13 cellular contexts compared by ENCODE assay signal in the genomic region with DNA sequence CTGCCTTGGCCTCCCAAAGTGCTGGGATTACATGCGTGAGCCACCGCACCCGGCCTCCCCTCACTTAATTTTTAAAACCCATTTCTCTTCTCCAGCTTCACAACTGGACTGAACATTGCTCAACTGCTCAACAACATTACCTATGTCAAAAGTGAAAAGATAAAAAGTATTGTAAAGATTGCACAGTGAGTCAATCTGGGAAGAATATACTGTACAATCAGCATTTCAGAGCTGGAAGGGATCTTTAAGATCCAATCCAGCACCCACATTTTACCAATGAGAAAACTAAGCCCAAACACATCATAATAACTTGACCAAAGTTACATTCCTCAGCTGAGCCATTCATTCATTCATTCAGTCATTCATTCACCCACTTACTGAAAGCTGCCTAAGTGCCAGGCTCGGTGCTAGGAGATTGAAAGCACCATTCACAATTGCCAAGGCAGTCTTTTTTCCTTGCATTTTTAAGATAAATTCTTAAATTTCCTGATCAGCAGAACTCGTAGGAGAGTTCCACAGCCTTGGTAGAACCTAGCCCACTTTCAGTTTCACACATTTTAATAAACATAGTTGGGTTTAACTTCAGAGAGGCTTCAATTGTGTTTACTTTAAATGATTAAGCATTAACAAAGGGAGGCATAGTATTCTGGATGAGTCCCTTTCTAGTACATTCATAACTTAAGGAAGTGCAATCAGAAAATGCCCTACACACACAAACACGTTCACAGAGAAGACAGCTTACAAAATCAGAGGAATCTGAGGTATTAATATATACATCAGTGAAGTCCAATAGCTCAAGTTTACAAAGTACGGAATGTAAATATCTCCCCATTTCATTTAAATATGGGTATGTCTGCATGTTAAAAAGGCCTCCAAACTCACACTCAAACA. TPM values are rescaled to one million over a fixed set of nuclear protein-coding genes. Genes with fewer than 3 reads are reported as not detected.
DNase-seq lines count a peak whose midpoint lies in the region; ATAC-seq, FAIRE-seq and TF ChIP-seq lines count a peak whose summit lies in the region.
"Had no signal": no experiment of that assay in that cellular context is flagged by ENCODE, and none has a peak within 500 bp of the region (broad histone marks: within the 10 kb centered on the region; RNA-seq: fewer than 3 reads in every experiment).

No MANE protein-coding gene starts in this region.

- SMC1A ChIA-PET in GM12878 (lab: Charles Lee; ENCODE audit: uncharacterized antibody, unreplicated experiment): interaction anchor here (1.1 to 2.2 kb wide), 8 partner anchors 9 to 504 kb away, joined by 3 to 11 read pairs (median 4); no protein-coding TSS in a partner anchor

- TF ChIP-seq RAD21 in GM12878 (IDR thresholded peaks at IDR 0.05; ENCODE audit: insufficient read depth, low read depth, low read length): no peak

- 58% methylated on average over 7 of the region's 7 CpGs for WGBS in GM12878 (ENCODE audit: insufficient coverage, insufficient replicate concordance, low lambda C conversion rate, missing lambda C conversion rate)

- H3K36me3 ChIP-seq in BLaER1 (peaks cover 18% of the 10 kb centered on the region), GM12878 (ENCODE audit: control insufficient read depth in 2 of 2, insufficient read depth in 2 of 2, low read length in 1 of 2) (no peaks in the 10 kb centered on the region), mucosa of rectum (ENCODE audit: control insufficient read depth in 2 of 2, insufficient read depth in 2 of 2, low read length in 2 of 2) (no peaks in the 10 kb centered on the region)

- H2AFZ ChIP-seq in GM12878 (ENCODE audit: control insufficient read depth, low read depth, low read length): no peak overlapping the region; the same call in 1 of the 2 replicates

- H3K4me1 Mint-ChIP-seq in IgD-negative memory B cell: peaks cover 36 to 54% (median 51%) of the 10 kb centered on the region in 3 donors

- POLR2A ChIA-PET in GM12878 (lab: Charles Lee): interaction anchor here (1.1 kb wide), 1 partner anchor 50 kb away, joined by 4 read pairs; no protein-coding TSS in a partner anchor

- TF ChIP-seq CTCF in GM12878 (IDR thresholded peaks at IDR 0.05 in 2 of 3, conservative IDR thresholded peaks at IDR 0.05 in 1 of 3; ENCODE audit: control insufficient read depth in 2 of 3, extremely low read depth in 1 of 3, insufficient read depth in 1 of 3, low read depth in 3 of 3, low read length in 3 of 3): no peak

- RAD21 ChIA-PET in GM12878 (lab: Charles Lee; ENCODE audit: unreplicated experiment): interaction anchor here (0.5 to 2.0 kb wide), 7 partner anchors 22 to 1143 kb away, joined by 3 to 9 read pairs (median 3); no protein-coding TSS in a partner anchor

- no peak for ATAC-seq in GM12878
- ATAC-seq in HG03521 (IDR thresholded peaks at IDR 0.05; ENCODE audit: unreplicated experiment): no peak
- ATAC-seq in GM21723 (IDR thresholded peaks at IDR 0.05; ENCODE audit: unreplicated experiment): no peak
- ATAC-seq: esophagus mucosa, left lobe of liver had no signal

- CTCF ChIA-PET in GM12878 (lab: Yijun Ruan, JAX): interaction anchor here (0.6 to 11.4 kb wide), 11 partner anchors 8 to 502 kb away, joined by 3 to 176 read pairs (median 4); no protein-coding TSS in a partner anchor

- H3K9me3 ChIP-seq in BLaER1 (no peaks in the 10 kb centered on the region), GM12878 (replicated peaks; ENCODE audit: control insufficient read depth, insufficient read depth, low read length) (no peaks in the 10 kb centered on the region), mucosa of rectum (ENCODE audit: control insufficient read depth in 2 of 2, low read length in 2 of 2) (no peaks in the 10 kb centered on the region)
- H3K9me3 ChIP-seq: tibial nerve had no signal

- no peak for FAIRE-seq in GM12878 (lab: Jason Lieb, UNC)

- H3K27me3 Mint-ChIP-seq in IgD-negative memory B cell: no peaks in the 10 kb centered on the region

- intact Hi-C loops in GM12878 (cut with micrococcal nuclease; ENCODE audit: unreplicated experiment): loop anchor here (10.0 kb wide), 2 partner anchors 297 to 1377 kb away; partner anchors contain the start of genes CEP290 and TMTC3

- no peak for TF ChIP-seq EP300 in GM12878 (IDR thresholded peaks at IDR 0.05; ENCODE audit: borderline replicate concordance in 1 of 2, control insufficient read depth in 1 of 2, low read depth in 2 of 2, low read length in 2 of 2)

- H3K27ac ChIP-seq in BLaER1 (no peak overlapping the region), GM12878 (ENCODE audit: control insufficient read depth, insufficient read depth) (no peak overlapping the region), mucosa of rectum (ENCODE audit: low read depth in 2 of 2, low read length in 2 of 2) (peak overlapping the region; percentile 11 to 19)
- H3K27ac ChIP-seq: tibial nerve had no signal

- H3K4me3 Mint-ChIP-seq in IgD-negative memory B cell: peak overlapping the region; percentile 7 to 80 (median 38)
- H3K4me3 Mint-ChIP-seq: H9 had no signal

- H3K9ac ChIP-seq in BLaER1: no peak overlapping the region
- H3K9ac ChIP-seq in GM12878 (ENCODE audit: control insufficient read depth, insufficient read depth, low read length): no peak overlapping the region
- peak overlapping the region; percentile 53 to 95 for H3K9ac ChIP-seq in mucosa of rectum (ENCODE audit: low read depth in 1 of 2, low read length in 2 of 2)

- H3K4me2 ChIP-seq in BLaER1 (0 out of 2 replicates have a peak overlapping the region, but pooled peaks have one; percentile 97), GM12878 (ENCODE audit: control insufficient read depth, insufficient read depth) (peak overlapping the region; percentile 57)

- H3K27me3 ChIP-seq in BLaER1: no peaks in the 10 kb centered on the region
- H3K27me3 ChIP-seq in GM12878 (replicated peaks in 1 of 2; ENCODE audit: control insufficient read depth in 2 of 2, insufficient read depth in 2 of 2, low read length in 1 of 2): no peaks in the 10 kb centered on the region
- no peaks in the 10 kb centered on the region for H3K27me3 ChIP-seq in mucosa of rectum (ENCODE audit: control insufficient read depth in 2 of 2, insufficient read depth in 2 of 2, low read length in 2 of 2)
- H3K27me3 ChIP-seq: tibial nerve had no signal

- H3K4me3 ChIP-seq in BLaER1 (no peak overlapping the region), GM12878 (peak overlapping the region; percentile 48), mucosa of rectum (ENCODE audit: low read length in 2 of 2) (peak overlapping the region; percentile 95 to 99)

- H3K4me1 ChIP-seq in BLaER1: peaks cover 31% of the 10 kb centered on the region
- peaks cover 10% of the 10 kb centered on the region for H3K4me1 ChIP-seq in GM12878 (ENCODE audit: control insufficient read depth, insufficient read depth, low read length)
- peaks cover 16 to 25% of the 10 kb centered on the region in 2 donors for H3K4me1 ChIP-seq in mucosa of rectum (ENCODE audit: control insufficient read depth in 2 of 2, insufficient read depth in 2 of 2, low read length in 2 of 2)

- H3K79me2 ChIP-seq in GM12878 (ENCODE audit: control insufficient read depth, insufficient read depth, low read length): peaks cover 14% of the 10 kb centered on the region

- in situ Hi-C loops in GM12878 (cut with MboI): loop anchor here (25.0 kb wide), 1 partner anchor 1384 kb away; the partner anchor contains the start of genes CEP290 and TMTC3

- H3K9me3 Mint-ChIP-seq in IgD-negative memory B cell: no peaks in the 10 kb centered on the region
- H3K9me3 Mint-ChIP-seq: H9 had no signal

- DNase-seq in GM12878 (ENCODE audit: low read depth, low spot score): no peak
- no peak for DNase-seq in dedifferentiated amniotic fluid mesenchymal stem cell (ENCODE audit: extremely low spot score)
- no peak for DNase-seq in 8988T
- DNase-seq: activated gamma-delta T cell treated with Interleukin-2 at 50 U/mL for 16 hours, H9 had no signal

- no peak overlapping the region for H3K27ac Mint-ChIP-seq in IgD-negative memory B cell
- H3K27ac Mint-ChIP-seq: H9 had no signal

- peaks cover 31% of the 10 kb centered on the region for H4K20me1 ChIP-seq in BLaER1
- no peaks in the 10 kb centered on the region for H4K20me1 ChIP-seq in GM12878 (ENCODE audit: control insufficient read depth, insufficient read depth)

- H3K36me3 Mint-ChIP-seq in IgD-negative memory B cell: peaks cover 8% of the 10 kb centered on the region

- TF ChIP-seq POLR2A in GM12878 (IDR thresholded peaks at IDR 0.05; ENCODE audit: low read depth, low read length): no peak

- BruUV-seq in GM12878 (replicated peaks; lab: Mats Ljungman, UMichigan): no TSS peak

RNA-seq across cellular contexts. Expression of gene GALNT4, which starts 3.0 kb away (rescaled TPM):
- polyA plus RNA-seq in IgD-negative memory B cell (3.1 TPM), GM12878 (2011; rRNA removed) (1.7 and 2.2 TPM in 2 replicates), GM12878 (2014; fragmentation: Illumina TruSeq; extraction: Trizol) (1.8 and 1.9 TPM in 2 replicates), GM12878 (2014; fragmentation: Nextera tagmentation; extraction: Ambion mirVana) (1 to 10 TPM in 1 of 2 experiments, under 1 TPM in 1; 0.90 to 1.1 TPM), GM12878 (2014; rRNA removed) (1.3 and 1.4 TPM in 2 replicates), GM12878 (2016; fragmentation: Nextera tagmentation; extraction: Ambion mirVana) (1 to 10 TPM; 2.3 to 2.9 TPM)
- total RNA-seq in GM12878 (2013; cell fraction: nucleolus; rRNA removed): 11.8 and 11.9 TPM in 2 replicates
- total RNA-seq in GM12878 (2014; rRNA removed) (1.6 and 3.0 TPM in 2 replicates), GM12878 (2014; rRNA removed; fragmentation: Illumina TruSeq; extraction: Trizol) (1.9 and 2.7 TPM in 2 replicates), GM12878 (2021) (2.6 TPM in 2 replicates)
- polyA plus RNA-seq in GM12878 (2011; ENCODE audit: low read depth): 0.68 TPM
- polyA plus RNA-seq in GM12878 (2011; cell fraction: cytosol; rRNA removed): 0.43 and 0.66 TPM in 2 replicates
- 0.78 and 0.91 TPM in 2 replicates for polyA plus RNA-seq in GM12878 (2011; cell fraction: nucleus; rRNA removed)
- 1.5 and 1.6 TPM in 2 replicates for polyA plus RNA-seq in GM12878 (2012)
- 1.4 and 1.9 TPM in 2 replicates for polyA minus RNA-seq in GM12878 (2011; rRNA and poly(A)+ RNA removed)
- 0.62 TPM in 1 of 2 replicates, not detected in the other for polyA minus RNA-seq in GM12878 (2011; cell fraction: cytosol; rRNA and poly(A)+ RNA removed)
- 2.7 and 4.2 TPM in 2 replicates for polyA minus RNA-seq in GM12878 (2011; cell fraction: nucleus; rRNA and poly(A)+ RNA removed)

RNA-seq across cellular contexts. Expression of gene POC1B, which starts 4.3 kb away (rescaled TPM):
- polyA plus RNA-seq in IgD-negative memory B cell (26.1 TPM), GM12878 (2011; rRNA removed) (16.7 and 26.5 TPM in 2 replicates), GM12878 (2014; fragmentation: Illumina TruSeq; extraction: Trizol) (12.6 and 16.6 TPM in 2 replicates), GM12878 (2014; fragmentation: Nextera tagmentation; extraction: Ambion mirVana) (1 to 10 TPM; 4.4 to 6.3 TPM), GM12878 (2014; rRNA removed) (5.8 and 9.0 TPM in 2 replicates), GM12878 (2016; fragmentation: Nextera tagmentation; extraction: Ambion mirVana) (10 to 100 TPM; 17.4 to 17.8 TPM)
- total RNA-seq in GM12878 (2013; cell fraction: nucleolus; rRNA removed): 57.1 and 57.4 TPM in 2 replicates
- total RNA-seq in GM12878 (2014; rRNA removed) (10.8 and 14.5 TPM in 2 replicates), GM12878 (2014; rRNA removed; fragmentation: Illumina TruSeq; extraction: Trizol) (11.6 and 16.9 TPM in 2 replicates), GM12878 (2021) (8.6 and 11.1 TPM in 2 replicates)
- 4.0 TPM for polyA plus RNA-seq in GM12878 (2011; ENCODE audit: low read depth)
- 6.8 and 7.1 TPM in 2 replicates for polyA plus RNA-seq in GM12878 (2011; cell fraction: cytosol; rRNA removed)
- 8.1 and 10.5 TPM in 2 replicates for polyA plus RNA-seq in GM12878 (2011; cell fraction: nucleus; rRNA removed)
- 8.7 and 11.3 TPM in 2 replicates for polyA plus RNA-seq in GM12878 (2012)
- 23.5 and 30.6 TPM in 2 replicates for polyA minus RNA-seq in GM12878 (2011; rRNA and poly(A)+ RNA removed)
- polyA minus RNA-seq in GM12878 (2011; cell fraction: cytosol; rRNA and poly(A)+ RNA removed): 4.7 and 8.3 TPM in 2 replicates
- 16.4 and 21.6 TPM in 2 replicates for polyA minus RNA-seq in GM12878 (2011; cell fraction: nucleus; rRNA and poly(A)+ RNA removed)

Comparison
In these comparisons a context has a peak if more than half of its experiments do, and no peak if none do; other contexts are left out.
1. H3K27ac ChIP-seq: peak in mucosa of rectum (2 of 2); none in BLaER1 (single experiment) and GM12878 (single experiment).
2. H3K9ac ChIP-seq: peak in mucosa of rectum (2 of 2); none in BLaER1 (single experiment) and GM12878 (single experiment).